12 cellular contexts compared by ENCODE assay signal in genomic region chr5:92800360-92800759, GRCh38.
DNase-seq lines count a peak whose midpoint lies in the region; ATAC-seq lines count a peak whose summit lies in the region.
"Had no signal": no experiment of that assay in that cellular context is flagged by ENCODE, and none has a peak within 500 bp of the region (broad histone marks: within the 10 kb centered on the region; RNA-seq: fewer than 3 reads in every experiment).

No MANE protein-coding gene starts in this region.

- DNase-seq in NCI-H510A treated with DMSO at 0.1 percent for 48 hours (lab: John Stamatoyannopoulos, UW), result peak; percentile 34
- no peak for DNase-seq in NCI-H510A (lab: John Stamatoyannopoulos, UW)
- DNase-seq in NCI-H2227 treated with DMSO at 0.1 percent for 48 hours (lab: John Stamatoyannopoulos, UW), result peak; percentile 10
- DNase-seq in brain pericyte (ENCODE audit: low read depth, low spot score), result peak; percentile 86
- DNase-seq in SW 1271 (lab: John Stamatoyannopoulos, UW), result no peak
- no peak for DNase-seq in stimulated activated CD8-positive, alpha-beta memory T cell treated with anti-CD3 and anti-CD28 coated beads, Interleukin-4, amount 100 ng/mL, for 48 hours
- DNase-seq in AG08395 (ENCODE audit: low spot score), result no peak
- DNase-seq: activated CD8-positive, alpha-beta memory T cell treated with anti-CD3 and anti-CD28 coated beads for 24 hours; left colon; MM.1S; trophoblast cell had no signal

- no peak for ATAC-seq in HG03354 (IDR thresholded peaks at IDR 0.05; ENCODE audit: poor library complexity, severe bottlenecking, unreplicated experiment)
- ATAC-seq: left colon had no signal

Comparison
In these comparisons a context has a peak if more than half of its experiments do, and no peak if none do; other contexts are left out.
1. DNase-seq: peak in NCI-H510A treated with DMSO at 0.1 percent for 48 hours (single experiment), NCI-H2227 treated with DMSO at 0.1 percent for 48 hours (single experiment) and brain pericyte (single experiment); none in NCI-H510A (single experiment), SW 1271 (0 of 2), stimulated activated CD8-positive, alpha-beta memory T cell treated with anti-CD3 and anti-CD28 coated beads, Interleukin-4, amount 100 ng/mL, for 48 hours (single experiment) and AG08395 (single experiment).